2 cellular contexts compared by ENCODE assay signal in the genomic region with DNA sequence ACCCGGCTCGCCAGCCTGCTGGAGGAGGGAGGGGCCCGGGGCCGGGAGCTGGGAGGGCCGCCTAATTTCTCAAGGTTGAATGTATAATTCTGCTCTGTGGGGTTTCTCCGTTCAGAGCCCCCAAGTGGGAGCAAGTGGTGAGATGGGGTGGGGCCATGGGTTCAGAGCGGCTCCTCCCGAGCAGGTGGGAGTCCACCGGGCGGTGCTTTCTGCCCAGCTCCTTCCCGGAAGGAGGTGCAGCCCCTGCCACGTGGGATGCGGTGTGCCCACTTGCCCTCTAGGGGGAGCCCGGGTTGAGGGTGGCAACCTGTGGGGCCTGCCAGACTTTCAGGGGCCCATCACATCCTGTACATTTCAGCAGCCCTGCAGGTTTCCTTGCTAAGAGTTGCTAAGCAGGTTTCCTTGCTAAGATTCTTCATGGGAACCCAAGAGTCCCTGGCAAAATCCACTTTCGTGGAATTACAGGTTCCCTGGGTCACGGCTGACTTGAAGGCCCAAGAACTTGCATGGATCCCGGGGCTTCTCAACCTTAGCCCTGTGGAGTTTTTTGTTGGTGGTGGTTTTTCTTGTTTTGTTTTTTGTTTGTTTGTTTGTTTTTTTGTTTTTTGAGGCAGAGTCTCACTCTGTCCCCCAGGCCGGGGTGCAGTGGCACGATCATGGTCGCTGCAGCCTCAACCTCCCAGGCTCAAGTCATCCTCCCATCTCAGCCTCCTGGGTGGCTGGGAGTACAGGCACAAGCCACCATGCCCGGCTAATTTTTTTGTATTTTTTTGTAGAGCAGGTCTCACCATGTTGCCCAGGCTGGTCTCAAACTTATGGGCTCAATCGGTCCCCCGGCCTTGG.
TF ChIP-seq lines count a peak whose summit lies in the region.

No MANE protein-coding gene starts in this region.

TF ChIP-seq in K562, 482 proteins besides CTCF, POLR2A, EP300 and RAD21 (continued from another document and continues in another):
- TF ChIP-seq, protein P1, sequence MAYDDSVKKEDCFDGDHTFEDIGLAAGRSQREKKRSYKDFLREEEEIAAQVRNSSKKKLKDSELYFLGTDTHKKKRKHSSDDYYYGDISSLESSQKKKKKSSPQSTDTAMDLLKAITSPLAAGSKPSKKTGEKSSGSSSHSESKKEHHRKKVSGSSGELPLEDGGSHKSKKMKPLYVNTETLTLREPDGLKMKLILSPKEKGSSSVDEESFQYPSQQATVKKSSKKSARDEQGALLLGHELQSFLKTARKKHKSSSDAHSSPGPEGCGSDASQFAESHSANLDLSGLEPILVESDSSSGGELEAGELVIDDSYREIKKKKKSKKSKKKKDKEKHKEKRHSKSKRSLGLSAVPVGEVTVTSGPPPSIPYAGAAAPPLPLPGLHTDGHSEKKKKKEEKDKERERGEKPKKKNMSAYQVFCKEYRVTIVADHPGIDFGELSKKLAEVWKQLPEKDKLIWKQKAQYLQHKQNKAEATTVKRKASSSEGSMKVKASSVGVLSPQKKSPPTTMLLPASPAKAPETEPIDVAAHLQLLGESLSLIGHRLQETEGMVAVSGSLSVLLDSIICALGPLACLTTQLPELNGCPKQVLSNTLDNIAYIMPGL (CRISPR knock-in tag; IDR thresholded peaks at IDR 0.05): no peak
- TF ChIP-seq CBX2 (IDR thresholded peaks at IDR 0.05; ENCODE audit: insufficient read depth, low read length, poor library complexity, severe bottlenecking) (no peak), ZBTB8A (IDR thresholded peaks at IDR 0.05; ENCODE audit: partially characterized antibody) (no peak), SNRNP70 (optimal IDR thresholded peaks at IDR 0.05; ENCODE audit: low read depth, low read length) (no peak), HSF4 (CRISPR knock-in tag; IDR thresholded peaks at IDR 0.05; ENCODE audit: borderline replicate concordance) (no peak), E2F3 (CRISPR knock-in tag; IDR thresholded peaks at IDR 0.05) (peak; percentile 79; the same call in 1 of the 2 replicates), EWSR1 (IDR thresholded peaks at IDR 0.05; ENCODE audit: borderline replicate concordance, low read depth, partially characterized antibody) (no peak), ZNF583 (CRISPR knock-in tag; IDR thresholded peaks at IDR 0.05) (no peak), OTX1 (CRISPR knock-in tag; IDR thresholded peaks at IDR 0.05) (0 out of 2 replicates have a peak, but pooled peaks have one; percentile 33), CEBPB (tag; IDR thresholded peaks at IDR 0.05) (no peak), FOXA3 (CRISPR knock-in tag; conservative IDR thresholded peaks at IDR 0.05 in 1 of 2, IDR thresholded peaks at IDR 0.05 in 1 of 2) (no peak)
- TF ChIP-seq, protein P2, sequence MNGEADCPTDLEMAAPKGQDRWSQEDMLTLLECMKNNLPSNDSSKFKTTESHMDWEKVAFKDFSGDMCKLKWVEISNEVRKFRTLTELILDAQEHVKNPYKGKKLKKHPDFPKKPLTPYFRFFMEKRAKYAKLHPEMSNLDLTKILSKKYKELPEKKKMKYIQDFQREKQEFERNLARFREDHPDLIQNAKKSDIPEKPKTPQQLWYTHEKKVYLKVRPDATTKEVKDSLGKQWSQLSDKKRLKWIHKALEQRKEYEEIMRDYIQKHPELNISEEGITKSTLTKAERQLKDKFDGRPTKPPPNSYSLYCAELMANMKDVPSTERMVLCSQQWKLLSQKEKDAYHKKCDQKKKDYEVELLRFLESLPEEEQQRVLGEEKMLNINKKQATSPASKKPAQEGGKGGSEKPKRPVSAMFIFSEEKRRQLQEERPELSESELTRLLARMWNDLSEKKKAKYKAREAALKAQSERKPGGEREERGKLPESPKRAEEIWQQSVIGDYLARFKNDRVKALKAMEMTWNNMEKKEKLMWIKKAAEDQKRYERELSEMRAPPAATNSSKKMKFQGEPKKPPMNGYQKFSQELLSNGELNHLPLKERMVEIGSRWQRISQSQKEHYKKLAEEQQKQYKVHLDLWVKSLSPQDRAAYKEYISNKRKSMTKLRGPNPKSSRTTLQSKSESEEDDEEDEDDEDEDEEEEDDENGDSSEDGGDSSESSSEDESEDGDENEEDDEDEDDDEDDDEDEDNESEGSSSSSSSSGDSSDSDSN (IDR thresholded peaks at IDR 0.05; ENCODE audit: borderline replicate concordance in 1 of 2, low read depth in 2 of 2, low read length in 2 of 2): no peak
- TF ChIP-seq, protein P3, sequence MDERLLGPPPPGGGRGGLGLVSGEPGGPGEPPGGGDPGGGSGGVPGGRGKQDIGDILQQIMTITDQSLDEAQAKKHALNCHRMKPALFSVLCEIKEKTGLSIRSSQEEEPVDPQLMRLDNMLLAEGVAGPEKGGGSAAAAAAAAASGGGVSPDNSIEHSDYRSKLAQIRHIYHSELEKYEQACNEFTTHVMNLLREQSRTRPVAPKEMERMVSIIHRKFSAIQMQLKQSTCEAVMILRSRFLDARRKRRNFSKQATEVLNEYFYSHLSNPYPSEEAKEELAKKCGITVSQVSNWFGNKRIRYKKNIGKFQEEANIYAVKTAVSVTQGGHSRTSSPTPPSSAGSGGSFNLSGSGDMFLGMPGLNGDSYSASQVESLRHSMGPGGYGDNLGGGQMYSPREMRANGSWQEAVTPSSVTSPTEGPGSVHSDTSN (CRISPR knock-in tag; IDR thresholded peaks at IDR 0.05; ENCODE audit: low read depth): no peak
- TF ChIP-seq, protein P3 (tag; conservative IDR thresholded peaks at IDR 0.05; ENCODE audit: low read depth): no peak
- TF ChIP-seq, protein P4, sequence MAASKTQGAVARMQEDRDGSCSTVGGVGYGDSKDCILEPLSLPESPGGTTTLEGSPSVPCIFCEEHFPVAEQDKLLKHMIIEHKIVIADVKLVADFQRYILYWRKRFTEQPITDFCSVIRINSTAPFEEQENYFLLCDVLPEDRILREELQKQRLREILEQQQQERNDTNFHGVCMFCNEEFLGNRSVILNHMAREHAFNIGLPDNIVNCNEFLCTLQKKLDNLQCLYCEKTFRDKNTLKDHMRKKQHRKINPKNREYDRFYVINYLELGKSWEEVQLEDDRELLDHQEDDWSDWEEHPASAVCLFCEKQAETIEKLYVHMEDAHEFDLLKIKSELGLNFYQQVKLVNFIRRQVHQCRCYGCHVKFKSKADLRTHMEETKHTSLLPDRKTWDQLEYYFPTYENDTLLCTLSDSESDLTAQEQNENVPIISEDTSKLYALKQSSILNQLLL (CRISPR knock-in tag; IDR thresholded peaks at IDR 0.05; ENCODE audit: borderline replicate concordance): no peak
- TF ChIP-seq, protein P5, sequence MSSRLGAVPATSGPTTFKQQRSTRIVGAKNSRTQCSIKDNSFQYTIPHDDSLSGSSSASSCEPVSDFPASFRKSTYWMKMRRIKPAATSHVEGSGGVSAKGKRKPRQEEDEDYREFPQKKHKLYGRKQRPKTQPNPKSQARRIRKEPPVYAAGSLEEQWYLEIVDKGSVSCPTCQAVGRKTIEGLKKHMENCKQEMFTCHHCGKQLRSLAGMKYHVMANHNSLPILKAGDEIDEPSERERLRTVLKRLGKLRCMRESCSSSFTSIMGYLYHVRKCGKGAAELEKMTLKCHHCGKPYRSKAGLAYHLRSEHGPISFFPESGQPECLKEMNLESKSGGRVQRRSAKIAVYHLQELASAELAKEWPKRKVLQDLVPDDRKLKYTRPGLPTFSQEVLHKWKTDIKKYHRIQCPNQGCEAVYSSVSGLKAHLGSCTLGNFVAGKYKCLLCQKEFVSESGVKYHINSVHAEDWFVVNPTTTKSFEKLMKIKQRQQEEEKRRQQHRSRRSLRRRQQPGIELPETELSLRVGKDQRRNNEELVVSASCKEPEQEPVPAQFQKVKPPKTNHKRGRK (tag; IDR thresholded peaks at IDR 0.05): no peak

TF ChIP-seq in HepG2, 621 proteins besides CTCF, POLR2A, EP300 and RAD21 (continued from another document and continues in another):
- TF ChIP-seq, protein P6, sequence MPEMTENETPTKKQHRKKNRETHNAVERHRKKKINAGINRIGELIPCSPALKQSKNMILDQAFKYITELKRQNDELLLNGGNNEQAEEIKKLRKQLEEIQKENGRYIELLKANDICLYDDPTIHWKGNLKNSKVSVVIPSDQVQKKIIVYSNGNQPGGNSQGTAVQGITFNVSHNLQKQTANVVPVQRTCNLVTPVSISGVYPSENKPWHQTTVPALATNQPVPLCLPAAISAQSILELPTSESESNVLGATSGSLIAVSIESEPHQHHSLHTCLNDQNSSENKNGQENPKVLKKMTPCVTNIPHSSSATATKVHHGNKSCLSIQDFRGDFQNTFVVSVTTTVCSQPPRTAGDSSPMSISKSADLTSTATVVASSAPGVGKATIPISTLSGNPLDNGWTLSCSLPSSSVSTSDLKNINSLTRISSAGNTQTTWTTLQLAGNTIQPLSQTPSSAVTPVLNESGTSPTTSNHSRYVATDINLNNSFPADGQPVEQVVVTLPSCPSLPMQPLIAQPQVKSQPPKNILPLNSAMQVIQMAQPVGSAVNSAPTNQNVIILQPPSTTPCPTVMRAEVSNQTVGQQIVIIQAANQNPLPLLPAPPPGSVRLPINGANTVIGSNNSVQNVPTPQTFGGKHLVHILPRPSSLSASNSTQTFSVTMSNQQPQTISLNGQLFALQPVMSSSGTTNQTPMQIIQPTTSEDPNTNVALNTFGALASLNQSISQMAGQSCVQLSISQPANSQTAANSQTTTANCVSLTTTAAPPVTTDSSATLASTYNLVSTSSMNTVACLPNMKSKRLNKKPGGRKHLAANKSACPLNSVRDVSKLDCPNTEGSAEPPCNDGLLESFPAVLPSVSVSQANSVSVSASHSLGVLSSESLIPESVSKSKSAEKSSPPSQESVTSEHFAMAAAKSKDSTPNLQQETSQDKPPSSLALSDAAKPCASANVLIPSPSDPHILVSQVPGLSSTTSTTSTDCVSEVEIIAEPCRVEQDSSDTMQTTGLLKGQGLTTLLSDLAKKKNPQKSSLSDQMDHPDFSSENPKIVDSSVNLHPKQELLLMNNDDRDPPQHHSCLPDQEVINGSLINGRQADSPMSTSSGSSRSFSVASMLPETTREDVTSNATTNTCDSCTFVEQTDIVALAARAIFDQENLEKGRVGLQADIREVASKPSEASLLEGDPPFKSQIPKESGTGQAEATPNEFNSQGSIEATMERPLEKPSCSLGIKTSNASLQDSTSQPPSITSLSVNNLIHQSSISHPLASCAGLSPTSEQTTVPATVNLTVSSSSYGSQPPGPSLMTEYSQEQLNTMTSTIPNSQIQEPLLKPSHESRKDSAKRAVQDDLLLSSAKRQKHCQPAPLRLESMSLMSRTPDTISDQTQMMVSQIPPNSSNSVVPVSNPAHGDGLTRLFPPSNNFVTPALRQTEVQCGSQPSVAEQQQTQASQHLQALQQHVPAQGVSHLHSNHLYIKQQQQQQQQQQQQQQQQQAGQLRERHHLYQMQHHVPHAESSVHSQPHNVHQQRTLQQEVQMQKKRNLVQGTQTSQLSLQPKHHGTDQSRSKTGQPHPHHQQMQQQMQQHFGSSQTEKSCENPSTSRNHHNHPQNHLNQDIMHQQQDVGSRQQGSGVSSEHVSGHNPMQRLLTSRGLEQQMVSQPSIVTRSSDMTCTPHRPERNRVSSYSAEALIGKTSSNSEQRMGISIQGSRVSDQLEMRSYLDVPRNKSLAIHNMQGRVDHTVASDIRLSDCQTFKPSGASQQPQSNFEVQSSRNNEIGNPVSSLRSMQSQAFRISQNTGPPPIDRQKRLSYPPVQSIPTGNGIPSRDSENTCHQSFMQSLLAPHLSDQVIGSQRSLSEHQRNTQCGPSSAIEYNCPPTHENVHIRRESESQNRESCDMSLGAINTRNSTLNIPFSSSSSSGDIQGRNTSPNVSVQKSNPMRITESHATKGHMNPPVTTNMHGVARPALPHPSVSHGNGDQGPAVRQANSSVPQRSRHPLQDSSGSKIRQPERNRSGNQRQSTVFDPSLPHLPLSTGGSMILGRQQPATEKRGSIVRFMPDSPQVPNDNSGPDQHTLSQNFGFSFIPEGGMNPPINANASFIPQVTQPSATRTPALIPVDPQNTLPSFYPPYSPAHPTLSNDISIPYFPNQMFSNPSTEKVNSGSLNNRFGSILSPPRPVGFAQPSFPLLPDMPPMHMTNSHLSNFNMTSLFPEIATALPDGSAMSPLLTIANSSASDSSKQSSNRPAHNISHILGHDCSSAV (CRISPR knock-in tag; IDR thresholded peaks at IDR 0.05; ENCODE audit: borderline replicate concordance): no peak
- TF ChIP-seq, protein P7, sequence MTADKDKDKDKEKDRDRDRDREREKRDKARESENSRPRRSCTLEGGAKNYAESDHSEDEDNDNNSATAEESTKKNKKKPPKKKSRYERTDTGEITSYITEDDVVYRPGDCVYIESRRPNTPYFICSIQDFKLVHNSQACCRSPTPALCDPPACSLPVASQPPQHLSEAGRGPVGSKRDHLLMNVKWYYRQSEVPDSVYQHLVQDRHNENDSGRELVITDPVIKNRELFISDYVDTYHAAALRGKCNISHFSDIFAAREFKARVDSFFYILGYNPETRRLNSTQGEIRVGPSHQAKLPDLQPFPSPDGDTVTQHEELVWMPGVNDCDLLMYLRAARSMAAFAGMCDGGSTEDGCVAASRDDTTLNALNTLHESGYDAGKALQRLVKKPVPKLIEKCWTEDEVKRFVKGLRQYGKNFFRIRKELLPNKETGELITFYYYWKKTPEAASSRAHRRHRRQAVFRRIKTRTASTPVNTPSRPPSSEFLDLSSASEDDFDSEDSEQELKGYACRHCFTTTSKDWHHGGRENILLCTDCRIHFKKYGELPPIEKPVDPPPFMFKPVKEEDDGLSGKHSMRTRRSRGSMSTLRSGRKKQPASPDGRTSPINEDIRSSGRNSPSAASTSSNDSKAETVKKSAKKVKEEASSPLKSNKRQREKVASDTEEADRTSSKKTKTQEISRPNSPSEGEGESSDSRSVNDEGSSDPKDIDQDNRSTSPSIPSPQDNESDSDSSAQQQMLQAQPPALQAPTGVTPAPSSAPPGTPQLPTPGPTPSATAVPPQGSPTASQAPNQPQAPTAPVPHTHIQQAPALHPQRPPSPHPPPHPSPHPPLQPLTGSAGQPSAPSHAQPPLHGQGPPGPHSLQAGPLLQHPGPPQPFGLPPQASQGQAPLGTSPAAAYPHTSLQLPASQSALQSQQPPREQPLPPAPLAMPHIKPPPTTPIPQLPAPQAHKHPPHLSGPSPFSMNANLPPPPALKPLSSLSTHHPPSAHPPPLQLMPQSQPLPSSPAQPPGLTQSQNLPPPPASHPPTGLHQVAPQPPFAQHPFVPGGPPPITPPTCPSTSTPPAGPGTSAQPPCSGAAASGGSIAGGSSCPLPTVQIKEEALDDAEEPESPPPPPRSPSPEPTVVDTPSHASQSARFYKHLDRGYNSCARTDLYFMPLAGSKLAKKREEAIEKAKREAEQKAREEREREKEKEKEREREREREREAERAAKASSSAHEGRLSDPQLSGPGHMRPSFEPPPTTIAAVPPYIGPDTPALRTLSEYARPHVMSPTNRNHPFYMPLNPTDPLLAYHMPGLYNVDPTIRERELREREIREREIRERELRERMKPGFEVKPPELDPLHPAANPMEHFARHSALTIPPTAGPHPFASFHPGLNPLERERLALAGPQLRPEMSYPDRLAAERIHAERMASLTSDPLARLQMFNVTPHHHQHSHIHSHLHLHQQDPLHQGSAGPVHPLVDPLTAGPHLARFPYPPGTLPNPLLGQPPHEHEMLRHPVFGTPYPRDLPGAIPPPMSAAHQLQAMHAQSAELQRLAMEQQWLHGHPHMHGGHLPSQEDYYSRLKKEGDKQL (CRISPR knock-in tag; IDR thresholded peaks at IDR 0.05; ENCODE audit: low read depth): no peak
